33 cellular contexts compared by ENCODE assay signal in genomic region chr9:5122542-5122941, GRCh38.
"Had no signal": no experiment of that assay in that cellular context is flagged by ENCODE, and none has a peak within 500 bp of the region (broad histone marks: within the 10 kb centered on the region; RNA-seq: fewer than 3 reads in every experiment).

No MANE protein-coding gene starts in this region.

- H3K4me1 Mint-ChIP-seq: activated CD4-positive, alpha-beta T cell treated with anti-CD3 and anti-CD28 coated beads for 36 hours; activated CD8-positive, alpha-beta memory T cell treated with anti-CD3 and anti-CD28 coated beads, Interleukin-2, amount 10 ng/mL, durations not matched to agents 7 days and 5 days; activated naive CD4-positive, alpha-beta T cell treated with anti-CD3 and anti-CD28 coated beads, Interleukin-2, amount 50 U/mL, for 24 hours; activated naive CD8-positive, alpha-beta T cell treated with anti-CD3 and anti-CD28 coated beads for 36 hours; activated naive CD8-positive, alpha-beta T cell treated with anti-CD3 and anti-CD28 coated beads, Interleukin-2, amount 50 U/mL, for 24 hours; activated T-helper 17 cell treated with anti-CD3 and anti-CD28 coated beads, Interleukin-2, amount 50 U/mL, for 72 hours had no signal

- H3K27ac ChIP-seq: adrenal gland, body of pancreas, coronary artery, dorsolateral prefrontal cortex, esophagus muscularis mucosa, foreskin keratinocyte, gastroesophageal sphincter, heart right ventricle had no signal

- H3K27ac Mint-ChIP-seq: activated CD4-positive, alpha-beta memory T cell treated with anti-CD3 and anti-CD28 coated beads for 36 hours; activated CD4-positive, alpha-beta T cell treated with anti-CD3 and anti-CD28 coated beads for 36 hours; activated CD4-positive, alpha-beta T cell treated with anti-CD3 and anti-CD28 coated beads, Interleukin-2, amount 10 ng/mL, durations not matched to agents 24 days and 14 days; activated CD8-positive, alpha-beta memory T cell treated with anti-CD3 and anti-CD28 coated beads, Interleukin-2, amount 10 ng/mL, durations not matched to agents 7 days and 5 days; activated CD8-positive, alpha-beta T cell treated with anti-CD3 and anti-CD28 coated beads, Interleukin-2, amount 10 ng/mL, durations not matched to agents 7 days and 5 days; activated naive CD4-positive, alpha-beta T cell treated with anti-CD3 and anti-CD28 coated beads, Interleukin-2, amount 50 U/mL, for 24 hours; activated naive CD8-positive, alpha-beta T cell treated with anti-CD3 and anti-CD28 coated beads for 36 hours; activated naive CD8-positive, alpha-beta T cell treated with anti-CD3 and anti-CD28 coated beads, Interleukin-2, amount 50 U/mL, for 24 hours; activated T-helper 17 cell treated with anti-CD3 and anti-CD28 coated beads, Interleukin-2, amount 50 U/mL, for 72 hours; dendritic cell treated with granulocyte-macrophage colony-stimulating factor and Interleukin-4, amounts not matched to agents 40 ng/mL and 50 ng/mL, for 4 days; endodermal cell had no signal

- H3K4me1 ChIP-seq: adrenal gland, body of pancreas, esophagus muscularis mucosa, foreskin keratinocyte, gastroesophageal sphincter, heart right ventricle had no signal

- H3K4me3 Mint-ChIP-seq: activated CD4-positive, alpha-beta memory T cell treated with anti-CD3 and anti-CD28 coated beads for 36 hours; activated CD4-positive, alpha-beta T cell treated with anti-CD3 and anti-CD28 coated beads for 36 hours; activated CD4-positive, alpha-beta T cell treated with anti-CD3 and anti-CD28 coated beads, Interleukin-2, amount 10 ng/mL, durations not matched to agents 24 days and 14 days; activated CD8-positive, alpha-beta memory T cell treated with anti-CD3 and anti-CD28 coated beads, Interleukin-2, amount 10 ng/mL, durations not matched to agents 7 days and 5 days; activated CD8-positive, alpha-beta T cell treated with anti-CD3 and anti-CD28 coated beads, Interleukin-2, amount 10 ng/mL, durations not matched to agents 7 days and 5 days; activated naive CD4-positive, alpha-beta T cell treated with anti-CD3 and anti-CD28 coated beads, Interleukin-2, amount 50 U/mL, for 24 hours; activated naive CD8-positive, alpha-beta T cell treated with anti-CD3 and anti-CD28 coated beads for 36 hours; activated naive CD8-positive, alpha-beta T cell treated with anti-CD3 and anti-CD28 coated beads, Interleukin-2, amount 50 U/mL, for 24 hours; activated T-helper 17 cell treated with anti-CD3 and anti-CD28 coated beads, Interleukin-2, amount 50 U/mL, for 72 hours; central memory CD8-positive, alpha-beta T cell; dendritic cell treated with granulocyte-macrophage colony-stimulating factor and Interleukin-4, amounts not matched to agents 40 ng/mL and 50 ng/mL, for 4 days; endodermal cell had no signal

- H3K27me3 ChIP-seq: adrenal gland, body of pancreas, dorsolateral prefrontal cortex, esophagus muscularis mucosa, foreskin keratinocyte, gastroesophageal sphincter, heart right ventricle had no signal

- H3K9me3 ChIP-seq: adrenal gland, body of pancreas, esophagus muscularis mucosa had no signal

- ATAC-seq: activated CD4-positive, alpha-beta T cell treated with anti-CD3 and anti-CD28 coated beads for 36 hours; activated CD8-positive, alpha-beta memory T cell treated with anti-CD3 and anti-CD28 coated beads, Interleukin-2, amount 10 ng/mL, durations not matched to agents 7 days and 5 days; activated CD8-positive, alpha-beta T cell treated with anti-CD3 and anti-CD28 coated beads, Interleukin-2, amount 10 ng/mL, durations not matched to agents 7 days and 5 days; activated naive CD8-positive, alpha-beta T cell treated with anti-CD3 and anti-CD28 coated beads, Interleukin-2, amount 50 U/mL, for 24 hours; activated T-helper 17 cell treated with anti-CD3 and anti-CD28 coated beads, Interleukin-2, amount 50 U/mL, for 72 hours; body of pancreas; foreskin keratinocyte; gastroesophageal sphincter; heart right ventricle had no signal

- H3K4me3 ChIP-seq: adrenal gland, body of pancreas, coronary artery, dorsolateral prefrontal cortex, esophagus muscularis mucosa, gastroesophageal sphincter, heart right ventricle had no signal

- H3K27me3 Mint-ChIP-seq: activated CD4-positive, alpha-beta memory T cell treated with anti-CD3 and anti-CD28 coated beads for 36 hours; activated CD4-positive, alpha-beta T cell treated with anti-CD3 and anti-CD28 coated beads for 36 hours; activated CD4-positive, alpha-beta T cell treated with anti-CD3 and anti-CD28 coated beads, Interleukin-2, amount 10 ng/mL, durations not matched to agents 24 days and 14 days; activated CD8-positive, alpha-beta memory T cell treated with anti-CD3 and anti-CD28 coated beads, Interleukin-2, amount 10 ng/mL, durations not matched to agents 7 days and 5 days; activated naive CD4-positive, alpha-beta T cell treated with anti-CD3 and anti-CD28 coated beads, Interleukin-2, amount 50 U/mL, for 24 hours; activated naive CD8-positive, alpha-beta T cell treated with anti-CD3 and anti-CD28 coated beads for 36 hours; activated naive CD8-positive, alpha-beta T cell treated with anti-CD3 and anti-CD28 coated beads, Interleukin-2, amount 50 U/mL, for 24 hours; activated T-helper 17 cell treated with anti-CD3 and anti-CD28 coated beads, Interleukin-2, amount 50 U/mL, for 72 hours; central memory CD8-positive, alpha-beta T cell; dendritic cell treated with granulocyte-macrophage colony-stimulating factor and Interleukin-4, amounts not matched to agents 40 ng/mL and 50 ng/mL, for 4 days had no signal

- H3K9me3 Mint-ChIP-seq: activated CD4-positive, alpha-beta memory T cell treated with anti-CD3 and anti-CD28 coated beads for 36 hours; activated CD4-positive, alpha-beta T cell treated with anti-CD3 and anti-CD28 coated beads, Interleukin-2, amount 10 ng/mL, durations not matched to agents 24 days and 14 days; activated naive CD4-positive, alpha-beta T cell treated with anti-CD3 and anti-CD28 coated beads, Interleukin-2, amount 50 U/mL, for 24 hours; activated naive CD8-positive, alpha-beta T cell treated with anti-CD3 and anti-CD28 coated beads for 36 hours; activated naive CD8-positive, alpha-beta T cell treated with anti-CD3 and anti-CD28 coated beads, Interleukin-2, amount 50 U/mL, for 24 hours; activated T-helper 17 cell treated with anti-CD3 and anti-CD28 coated beads, Interleukin-2, amount 50 U/mL, for 72 hours; central memory CD8-positive, alpha-beta T cell; dendritic cell treated with granulocyte-macrophage colony-stimulating factor and Interleukin-4, amounts not matched to agents 40 ng/mL and 50 ng/mL, for 4 days; endodermal cell had no signal

- DNase-seq: activated CD4-positive, alpha-beta memory T cell treated with anti-CD3 and anti-CD28 coated beads for 36 hours; activated CD4-positive, alpha-beta T cell treated with anti-CD3 and anti-CD28 coated beads for 36 hours; activated CD4-positive, alpha-beta T cell treated with anti-CD3 and anti-CD28 coated beads, Interleukin-2, amount 10 ng/mL, durations not matched to agents 24 days and 14 days; activated CD4-positive, CD25-positive, alpha-beta regulatory T cell; activated CD4-positive, CD25-positive, alpha-beta regulatory T cell treated with anti-CD3 and anti-CD28 coated beads, Interleukin-2, amount 50 U/mL, for 72 hours; activated CD8-positive, alpha-beta memory T cell treated with anti-CD3 and anti-CD28 coated beads, Interleukin-2, amount 10 ng/mL, durations not matched to agents 7 days and 5 days; activated CD8-positive, alpha-beta memory T cell treated with anti-CD3 and anti-CD28 coated beads, Interleukin-2, amount 50 U/mL, for 4 hours; activated CD8-positive, alpha-beta T cell treated with anti-CD3 and anti-CD28 coated beads, Interleukin-2, amount 10 ng/mL, durations not matched to agents 7 days and 5 days; activated effector memory CD4-positive, alpha-beta T cell treated with Interleukin-2 at 50 U/mL for 16 hours; activated gamma-delta T cell treated with Interleukin-2 at 50 U/mL for 16 hours; activated naive CD4-positive, alpha-beta T cell treated with Interleukin-2 at 50 U/mL for 16 hours; activated naive CD8-positive, alpha-beta T cell treated with anti-CD3 and anti-CD28 coated beads for 36 hours; activated naive CD8-positive, alpha-beta T cell treated with anti-CD3 and anti-CD28 coated beads, Interleukin-2, amount 50 U/mL, for 24 hours; activated T-cell treated with anti-CD3 and anti-CD28 coated beads, Interleukin-2, amount 50 U/mL, for 1 hour; activated T-cell treated with anti-CD3 and anti-CD28 coated beads, Interleukin-2, amount 50 U/mL, for 48 hours; adrenal gland; amygdala; aorta; body of pancreas; dorsolateral prefrontal cortex; effector memory CD4-positive, alpha-beta T cell; endodermal cell; erythroblast; foreskin keratinocyte; heart right ventricle; T-helper 2 cell had no signal
